ENCODE assay signal across 20 cellular contexts in the genomic region with DNA sequence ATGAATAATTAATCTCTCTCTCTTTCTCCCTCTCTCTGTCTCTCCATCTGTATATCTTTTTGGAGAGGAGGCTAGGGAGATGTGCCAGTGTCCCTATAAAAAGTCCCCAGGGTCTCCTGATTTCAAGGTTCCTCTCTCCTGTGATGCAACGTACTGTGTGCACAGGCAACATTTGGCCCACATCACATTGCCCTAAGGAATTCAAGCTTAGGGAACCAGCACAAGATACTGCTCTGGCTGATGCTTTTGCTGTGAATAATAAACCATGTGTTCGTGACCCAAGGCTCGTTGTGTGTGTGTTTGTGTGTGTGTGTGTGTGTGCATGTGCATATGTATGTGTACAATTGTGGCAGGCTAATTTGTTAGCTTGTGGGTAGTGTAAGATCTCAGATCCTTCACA. TPM values are rescaled to one million over a fixed set of nuclear protein-coding genes. Genes with fewer than 3 reads are reported as not detected.
DNase-seq lines count a peak whose midpoint lies in the region; ATAC-seq and TF ChIP-seq lines count a peak whose summit lies in the region.
"Had no signal": no experiment of that assay in that cellular context is flagged by ENCODE, and none has a peak within 500 bp of the region (broad histone marks: within the 10 kb centered on the region; RNA-seq: fewer than 3 reads in every experiment).

No MANE protein-coding gene starts in this region.

- H3K79me1 ChIP-seq in neuronal stem cell (ENCODE audit: low read depth, low read length) = no peaks in the 10 kb centered on the region

- no peak overlapping the region for H3K18ac ChIP-seq in neuronal stem cell (ENCODE audit: low read length)

- TF ChIP-seq EP300 in upper lobe of left lung (IDR thresholded peaks at IDR 0.05) = no peak

- no peak overlapping the region for H3K23ac ChIP-seq in neuronal stem cell (ENCODE audit: low read depth, low read length, poor library complexity)

- no peaks in the 10 kb centered on the region; the same call in 1 of the 2 replicates for H3K36me3 ChIP-seq in Caco-2 (ENCODE audit: control insufficient read depth, insufficient read depth, low read length)
- no peaks in the 10 kb centered on the region for H3K36me3 ChIP-seq in neuronal stem cell (replicated peaks in 1 of 2; ENCODE audit: control insufficient read depth in 2 of 2, insufficient read depth in 2 of 2, low read length in 2 of 2)
- H3K36me3 ChIP-seq in upper lobe of left lung = no peaks in the 10 kb centered on the region
- H3K36me3 ChIP-seq: breast epithelium, tibial artery had no signal

- WGBS in neuronal stem cell (ENCODE audit: extremely low coverage in 2 of 2, insufficient read length in 2 of 2, insufficient replicate concordance in 1 of 2), 2 donors = no CpG with 5 or more reads among the region's 3 CpGs
- 72 to 80% methylated on average over 3 of the region's 3 CpGs for WGBS in upper lobe of left lung, 2 donors

- H3K27ac ChIP-seq in VCaP (peak overlapping the region; percentile 16; the same call in 1 of the 2 replicates), neuronal stem cell (replicated peaks; ENCODE audit: low read length) (no peak overlapping the region), upper lobe of left lung (no peak overlapping the region)
- H3K27ac ChIP-seq: breast epithelium, tibial artery had no signal

- ATAC-seq in HG02759 (IDR thresholded peaks at IDR 0.05; ENCODE audit: unreplicated experiment) = no peak
- ATAC-seq in HG02840 (IDR thresholded peaks at IDR 0.05; ENCODE audit: low FRiP score, unreplicated experiment) = no peak
- ATAC-seq in GM19467 (IDR thresholded peaks at IDR 0.05; ENCODE audit: unreplicated experiment) = no peak
- ATAC-seq in upper lobe of left lung (ENCODE audit: low FRiP score in 2 of 2) = no peak
- ATAC-seq: effector memory CD8-positive, alpha-beta T cell; T-helper 17 cell had no signal

- H2AK5ac ChIP-seq in neuronal stem cell (ENCODE audit: low read depth, low read length) = no peak overlapping the region

- H3K9me3 ChIP-seq in Caco-2 = no peaks in the 10 kb centered on the region; the same call in 1 of the 2 replicates
- H3K9me3 ChIP-seq in neuronal stem cell (replicated peaks in 1 of 2; ENCODE audit: control insufficient read depth in 2 of 2, insufficient read depth in 1 of 2, low read depth in 1 of 2, low read length in 2 of 2) = no peaks in the 10 kb centered on the region
- H3K9me3 ChIP-seq in upper lobe of left lung = no peaks in the 10 kb centered on the region
- H3K9me3 ChIP-seq: breast epithelium, tibial artery had no signal

- H3K4me3 Mint-ChIP-seq in Caco-2 (ENCODE audit: unreplicated experiment) = peak overlapping the region; percentile 10
- H3K4me3 Mint-ChIP-seq: activated naive CD4-positive, alpha-beta T cell treated with anti-CD3 and anti-CD28 coated beads for 36 hours; effector memory CD8-positive, alpha-beta T cell; T-helper 17 cell had no signal

- no TSS peak for BruUV-seq in Caco-2 (replicated peaks; lab: Mats Ljungman, UMichigan)

- no peak overlapping the region for H4K8ac ChIP-seq in neuronal stem cell (ENCODE audit: low read depth, low read length)

- DNase-seq in Caco-2 (peak; percentile 69 to 73), fibroblast of the conjunctiva (ENCODE audit: low read depth) (peak; percentile 51), neuronal stem cell (ENCODE audit: low spot score) (no peak), upper lobe of left lung (no peak)
- DNase-seq: activated naive CD4-positive, alpha-beta T cell treated with anti-CD3 and anti-CD28 coated beads for 36 hours; effector memory CD8-positive, alpha-beta T cell; head of caudate nucleus; left cardiac atrium; NCI-H2029; NCI-H526; stimulated activated CD4-positive, alpha-beta T cell treated with anti-CD3 and anti-CD28 coated beads, Interleukin-2, amount 100 ng/mL, for 48 hours; stimulated activated CD8-positive, alpha-beta memory T cell treated with anti-CD3 and anti-CD28 coated beads, Interleukin-4, amount 100 ng/mL, for 48 hours; T-helper 17 cell; tibial artery had no signal

- no peaks in the 10 kb centered on the region for H3K36me3 Mint-ChIP-seq in Caco-2 (ENCODE audit: insufficient read depth, unreplicated experiment)

- CTCF ChIA-PET in Caco-2 (lab: Charles Lee) = interaction anchor here (1.1 to 1.3 kb wide), 3 partner anchors 58 to 108 kb away, joined by 3 read pairs; partner anchors contain the start of gene RHOBTB3

- H3K27ac Mint-ChIP-seq in Caco-2 (ENCODE audit: unreplicated experiment) = peak overlapping the region; percentile 86
- H3K27ac Mint-ChIP-seq: activated naive CD4-positive, alpha-beta T cell treated with anti-CD3 and anti-CD28 coated beads for 36 hours; effector memory CD8-positive, alpha-beta T cell; T-helper 17 cell had no signal

- H3K4me1 ChIP-seq in Caco-2 (peaks cover 43% of the 10 kb centered on the region), neuronal stem cell (ENCODE audit: control insufficient read depth in 2 of 2, insufficient read depth in 1 of 2, low read depth in 1 of 2, low read length in 2 of 2) (peaks cover 0 to 8% of the 10 kb centered on the region in 2 donors), upper lobe of left lung (no peaks in the 10 kb centered on the region)
- H3K4me1 ChIP-seq: breast epithelium had no signal

- peaks cover 35% of the 10 kb centered on the region for H3K4me1 Mint-ChIP-seq in Caco-2 (ENCODE audit: low read depth, unreplicated experiment)
- H3K4me1 Mint-ChIP-seq: T-helper 17 cell had no signal

- no peak overlapping the region for H2BK120ac ChIP-seq in neuronal stem cell (ENCODE audit: low read depth, low read length)

- H2BK15ac ChIP-seq in neuronal stem cell (ENCODE audit: low read length) = no peak overlapping the region

- no peak overlapping the region for H3K9ac ChIP-seq in neuronal stem cell (ENCODE audit: low read depth, low read length, poor library complexity)

- TF ChIP-seq POLR2A in upper lobe of left lung (IDR thresholded peaks at IDR 0.05) = no peak

- H3K27me3 Mint-ChIP-seq in Caco-2 (ENCODE audit: insufficient read depth, unreplicated experiment) = no peaks in the 10 kb centered on the region

- H2BK5ac ChIP-seq in neuronal stem cell (ENCODE audit: low read length) = no peak overlapping the region

- H2AFZ ChIP-seq in neuronal stem cell (ENCODE audit: low read length) = peak overlapping the region; percentile 54

- no peak for TF ChIP-seq CTCF in Caco-2 (IDR thresholded peaks at IDR 0.05; ENCODE audit: insufficient read depth in 1 of 2, low read depth in 1 of 2, low read length in 1 of 2, severe bottlenecking in 1 of 2, unreplicated experiment in 1 of 2)
- TF ChIP-seq CTCF in VCaP (conservative IDR thresholded peaks at IDR 0.05) = no peak
- no peak for TF ChIP-seq CTCF in upper lobe of left lung (IDR thresholded peaks at IDR 0.05)

- H4K91ac ChIP-seq in neuronal stem cell (ENCODE audit: low read depth, low read length, poor library complexity) = no peak overlapping the region

- H3K4me2 ChIP-seq in neuronal stem cell (ENCODE audit: insufficient read depth, low read length, poor library complexity, severe bottlenecking) = no peak overlapping the region

- H3K27me3 ChIP-seq in Caco-2 (replicated peaks; ENCODE audit: control insufficient read depth, insufficient read depth, low read length) = no peaks in the 10 kb centered on the region
- H3K27me3 ChIP-seq in neuronal stem cell (ENCODE audit: control insufficient read depth in 3 of 3, insufficient read depth in 3 of 3, low read depth in 1 of 3, low read length in 3 of 3) = no peaks in the 10 kb centered on the region
- H3K27me3 ChIP-seq in upper lobe of left lung = no peaks in the 10 kb centered on the region
- H3K27me3 ChIP-seq: breast epithelium, tibial artery had no signal

- POLR2A ChIA-PET in Caco-2 (lab: Charles Lee) = interaction anchor here (0.9 kb wide), 1 partner anchor 58 kb away, joined by 3 read pairs; the partner anchor contains the start of gene RHOBTB3

- no peak overlapping the region for H2BK12ac ChIP-seq in neuronal stem cell (ENCODE audit: low read length)

- no peaks in the 10 kb centered on the region for H3K9me3 Mint-ChIP-seq in Caco-2 (ENCODE audit: unreplicated experiment)
- H3K9me3 Mint-ChIP-seq: activated naive CD4-positive, alpha-beta T cell treated with anti-CD3 and anti-CD28 coated beads for 36 hours; effector memory CD8-positive, alpha-beta T cell had no signal

- no peak overlapping the region for H3K4me3 ChIP-seq in Caco-2 (ENCODE audit: low read depth, low read length)
- H3K4me3 ChIP-seq in neuronal stem cell (ENCODE audit: low read length in 2 of 2) = no peak overlapping the region
- H3K4me3 ChIP-seq in upper lobe of left lung = no peak overlapping the region
- H3K4me3 ChIP-seq: breast epithelium, tibial artery had no signal

- H3K4ac ChIP-seq in neuronal stem cell (ENCODE audit: low read length) = no peak overlapping the region

- intact Hi-C loops in Caco-2 (cut with micrococcal nuclease; ENCODE audit: unreplicated experiment) = loop anchor here (1.0 to 2.0 kb wide), 4 partner anchors 14 to 86 kb away; no protein-coding TSS in a partner anchor

- no peak overlapping the region for H3K14ac ChIP-seq in neuronal stem cell (ENCODE audit: low read length)

RNA-seq across cellular contexts. Expression of gene SPATA9, which starts 9.7 kb away (rescaled TPM):
- total RNA-seq in Caco-2 (2022) (0.34 TPM in 1 of 2 replicates, not detected in the other), upper lobe of left lung (under 1 TPM in 1 of 6 donors, not detected in 5; 0.23 TPM)
- 0.11 TPM for polyA plus RNA-seq in neuronal stem cell (2013, experiment 1 of 2)
- polyA plus RNA-seq in neuronal stem cell (2013, experiment 2 of 2) = 0.06 TPM
- total RNA-seq: activated naive CD4-positive, alpha-beta T cell treated with anti-CD3 and anti-CD28 coated beads for 36 hours; MCF 10A; T-helper 17 cell had no signal

RNA-seq across cellular contexts. Expression of gene RFESD, which starts 26.5 kb away (rescaled TPM):
- total RNA-seq in Caco-2 (2022) (1.6 and 2.4 TPM in 2 replicates), upper lobe of left lung (1 to 10 TPM; 1.0 to 6.8 (median 1.8) TPM)
- polyA plus RNA-seq in neuronal stem cell (2013, experiment 1 of 2) = 4.0 TPM
- polyA plus RNA-seq in neuronal stem cell (2013, experiment 2 of 2) = 3.6 TPM

RNA-seq across cellular contexts. Expression of gene GPR150, which starts 53.2 kb away (rescaled TPM):
- total RNA-seq in Caco-2 (2022) = 0.21 and 0.27 TPM in 2 replicates
- 0.22 TPM for polyA plus RNA-seq in neuronal stem cell (2013, experiment 1 of 2)
- polyA plus RNA-seq in neuronal stem cell (2013, experiment 2 of 2) = 0.21 TPM
- total RNA-seq in upper lobe of left lung = 1 to 10 TPM in 1 of 6 donors, under 1 TPM in 2, not detected in 3; 0.30 to 2.0 (median 0.74) TPM
- total RNA-seq: MCF 10A had no signal

RNA-seq across cellular contexts. Expression of gene RHOBTB3, which starts 58.1 kb away (rescaled TPM):
- total RNA-seq in Caco-2 (2022) (85.6 and 88.5 TPM in 2 replicates), upper lobe of left lung (100 to 1,000 TPM in 1 of 6 donors, 10 to 100 TPM in 5; 42.4 to 104 (median 60.9) TPM)
- polyA plus RNA-seq in neuronal stem cell (2013, experiment 1 of 2) = 6.3 TPM
- polyA plus RNA-seq in neuronal stem cell (2013, experiment 2 of 2) = 7.3 TPM

Comparison
In these comparisons a context has a peak if more than half of its experiments do, and no peak if none do; other contexts are left out.
1. DNase-seq: peak in Caco-2 (2 of 2) and fibroblast of the conjunctiva (single experiment); none in neuronal stem cell (single experiment) and upper lobe of left lung (0 of 2).